In the genomic region with DNA sequence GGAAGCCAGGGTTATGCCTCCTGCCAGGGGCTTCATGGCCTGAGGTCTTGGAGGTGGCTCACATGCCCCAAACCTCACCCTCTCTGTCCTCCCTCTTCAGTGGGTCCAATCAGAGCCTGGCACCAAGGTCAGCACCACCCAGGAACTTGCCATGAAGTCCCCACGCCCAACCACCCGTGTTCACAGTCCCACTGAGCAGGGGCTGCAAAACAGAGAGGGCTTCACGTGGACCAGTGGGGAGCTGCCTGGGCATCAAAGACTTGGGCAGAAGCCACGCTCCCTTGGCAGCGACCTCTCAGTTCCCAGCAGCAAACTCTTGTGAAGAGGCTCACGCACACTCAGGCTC, we compare ENCODE assay signal across 24 cellular contexts.
"Had no signal": no experiment of that assay in that cellular context is flagged by ENCODE, and none has a peak within 500 bp of the region (broad histone marks: within the 10 kb centered on the region; RNA-seq: fewer than 3 reads in every experiment).

No MANE protein-coding gene starts in this region.

- H3K4me1 Mint-ChIP-seq: activated CD4-positive, alpha-beta T cell treated with anti-CD3 and anti-CD28 coated beads, Interleukin-2, amount 10 ng/mL, durations not matched to agents 7 days and 5 days had no signal

- H3K4me3 Mint-ChIP-seq: activated CD4-positive, alpha-beta memory T cell treated with anti-CD3 and anti-CD28 coated beads for 36 hours; activated CD4-positive, alpha-beta T cell treated with anti-CD3 and anti-CD28 coated beads, Interleukin-2, amount 10 ng/mL, durations not matched to agents 7 days and 5 days; activated T-cell treated with anti-CD3 and anti-CD28 coated beads, Interleukin-2, amount 50 U/mL, for 4 hours had no signal

- H3K27ac Mint-ChIP-seq: activated CD4-positive, alpha-beta memory T cell treated with anti-CD3 and anti-CD28 coated beads for 36 hours; activated CD4-positive, alpha-beta T cell treated with anti-CD3 and anti-CD28 coated beads, Interleukin-2, amount 10 ng/mL, durations not matched to agents 7 days and 5 days; activated naive CD4-positive, alpha-beta T cell treated with anti-CD3 and anti-CD28 coated beads, Interleukin-2, amount 50 U/mL, for 72 hours had no signal

- H3K4me3 ChIP-seq: SK-N-MC had no signal

- ATAC-seq: activated naive CD4-positive, alpha-beta T cell treated with anti-CD3 and anti-CD28 coated beads, Interleukin-2, amount 50 U/mL, for 72 hours; activated T-cell treated with anti-CD3 and anti-CD28 coated beads, Interleukin-2, amount 50 U/mL, for 4 hours; Right ventricle myocardium inferior had no signal

- H3K27ac ChIP-seq: brain microvascular endothelial cell, KMS-11, SK-N-MC, VCaP had no signal

- H3K27me3 ChIP-seq: brain microvascular endothelial cell had no signal

- H3K36me3 Mint-ChIP-seq: activated CD4-positive, alpha-beta memory T cell treated with anti-CD3 and anti-CD28 coated beads for 36 hours; activated naive CD4-positive, alpha-beta T cell treated with anti-CD3 and anti-CD28 coated beads, Interleukin-2, amount 50 U/mL, for 72 hours had no signal

- DNase-seq: activated CD4-positive, alpha-beta memory T cell treated with anti-CD3 and anti-CD28 coated beads for 36 hours; activated CD4-positive, alpha-beta T cell treated with anti-CD3 and anti-CD28 coated beads, Interleukin-2, amount 10 ng/mL, durations not matched to agents 7 days and 5 days; activated CD4-positive, CD25-positive, alpha-beta regulatory T cell; activated CD8-positive, alpha-beta memory T cell treated with anti-CD3 and anti-CD28 coated beads for 24 hours; activated effector memory CD4-positive, alpha-beta T cell treated with anti-CD3 and anti-CD28 coated beads, Interleukin-2, amount 50 U/mL, for 16 hours; activated naive CD4-positive, alpha-beta T cell treated with Interleukin-2 at 50 U/mL for 16 hours; activated T-cell treated with anti-CD3 and anti-CD28 coated beads, Interleukin-2, amount 50 U/mL, for 4 hours; brain microvascular endothelial cell; MV-4-11; NCI-H1092 treated with DMSO at 0.1 percent for 48 hours; NCI-H1417 treated with DMSO at 0.1 percent for 48 hours; NCI-H1694 treated with DMSO at 0.1 percent for 48 hours; NCI-H2029 treated with DMSO at 0.1 percent for 48 hours; NCI-H345; NCI-H510A; NCI-H526 treated with DMSO at 0.1 percent for 48 hours; NCI-H82; RPMI8226; T-helper 1 cell had no signal

- H3K9me3 Mint-ChIP-seq: activated CD4-positive, alpha-beta memory T cell treated with anti-CD3 and anti-CD28 coated beads for 36 hours; activated CD4-positive, alpha-beta T cell treated with anti-CD3 and anti-CD28 coated beads, Interleukin-2, amount 10 ng/mL, durations not matched to agents 7 days and 5 days; activated T-cell treated with anti-CD3 and anti-CD28 coated beads, Interleukin-2, amount 50 U/mL, for 4 hours had no signal

- H3K36me3 ChIP-seq: brain microvascular endothelial cell had no signal
